9 cellular contexts compared by ENCODE assay signal in the genomic region with DNA sequence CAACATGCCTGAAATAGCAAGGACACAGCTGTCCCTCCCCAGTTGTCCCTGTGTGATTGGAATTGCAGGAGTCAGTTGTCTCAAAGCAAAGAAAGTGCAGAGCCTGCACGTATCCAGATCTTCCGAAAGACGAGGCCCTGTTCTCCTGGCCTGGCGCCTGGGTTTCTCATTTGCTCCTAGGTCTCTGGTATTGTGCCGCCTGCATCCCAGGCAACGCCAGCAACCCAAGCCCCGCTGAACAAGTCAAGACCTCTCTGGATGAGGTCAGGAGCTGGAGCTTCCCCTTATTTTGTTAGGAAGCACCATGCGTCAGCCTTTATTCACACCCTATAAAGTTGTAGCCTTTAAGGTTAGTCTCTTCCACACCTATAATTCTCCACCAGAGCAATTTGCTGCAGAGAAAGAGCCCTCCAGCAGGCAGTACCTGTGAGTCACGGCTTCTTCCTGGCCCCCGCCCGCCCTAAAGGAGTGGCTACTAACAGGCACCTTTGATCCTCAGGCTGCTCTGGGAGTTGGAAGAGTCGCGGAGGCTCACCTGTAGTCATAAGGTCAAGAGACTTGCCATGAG.
A peak's percentile ranks its signal among the peaks of the same experiment; 100 is the strongest.
DNase-seq lines count a peak whose midpoint lies in the region; ATAC-seq and TF ChIP-seq lines count a peak whose summit lies in the region.
"Had no signal": no experiment of that assay in that cellular context is flagged by ENCODE, and none has a peak within 500 bp of the region (broad histone marks: within the 10 kb centered on the region; RNA-seq: fewer than 3 reads in every experiment).

No MANE protein-coding gene starts in this region.

- H3K27ac ChIP-seq in duodenal mucosa (ENCODE audit: low read depth, low read length) (peak overlapping the region; percentile 90), transverse colon (peak overlapping the region; percentile 87 to 94 (median 92)), Karpas-422 (ENCODE audit: low read length) (no peak overlapping the region)

- peak; percentile 18 for TF ChIP-seq POLR2A in transverse colon (IDR thresholded peaks at IDR 0.05)

- H3K27me3 ChIP-seq in duodenal mucosa (ENCODE audit: control insufficient read depth in 1 of 2, insufficient read depth in 2 of 2, low read length in 2 of 2): no peaks in the 10 kb centered on the region
- no peaks in the 10 kb centered on the region for H3K27me3 ChIP-seq in transverse colon
- H3K27me3 ChIP-seq in Karpas-422 (ENCODE audit: low read length): no peaks in the 10 kb centered on the region

- intact Hi-C loops in transverse colon (cut with DNase I; ENCODE audit: low total_unique reads): no loop called here

- H3K4me1 ChIP-seq in duodenal mucosa (ENCODE audit: control insufficient read depth in 1 of 2, insufficient read depth in 2 of 2, low read length in 2 of 2) (peaks cover 25 to 29% of the 10 kb centered on the region in 2 donors), transverse colon (peaks cover 18 to 42% (median 31%) of the 10 kb centered on the region in 4 donors), Karpas-422 (ENCODE audit: low read length) (peaks cover 18% of the 10 kb centered on the region)

- in situ Hi-C loops in transverse colon (cut with MboI; ENCODE audit: low pct_ligation_motif_present in 1 of 4, low pct_unique_long_range_greater_than_20kb in 1 of 4, low sequenced_read_pairs in 3 of 4): no loop called here

- peak in 2 of 5 experiments; percentile 12 to 41 for TF ChIP-seq CTCF in transverse colon (IDR thresholded peaks at IDR 0.05)

- H2AFZ ChIP-seq in Karpas-422 (ENCODE audit: low read length): no peak overlapping the region

- no peaks in the 10 kb centered on the region for H3K9me3 ChIP-seq in duodenal mucosa (ENCODE audit: control insufficient read depth in 1 of 2, low read length in 2 of 2)
- H3K9me3 ChIP-seq in transverse colon: no peaks in the 10 kb centered on the region
- no peaks in the 10 kb centered on the region for H3K9me3 ChIP-seq in Karpas-422 (ENCODE audit: low read length)

- H3K4me3 ChIP-seq in duodenal mucosa (ENCODE audit: low read depth in 1 of 2, low read length in 2 of 2) (peak overlapping the region in 1 of 2 donors; percentile 27), transverse colon (no peak overlapping the region), Karpas-422 (ENCODE audit: low read length) (no peak overlapping the region)

- H3K9ac ChIP-seq in duodenal mucosa (ENCODE audit: low read depth in 1 of 2, low read length in 2 of 2): peak overlapping the region; percentile 80 to 83
- no peak overlapping the region for H3K9ac ChIP-seq in Karpas-422 (ENCODE audit: low read length)

- no peaks in the 10 kb centered on the region for H3K36me3 ChIP-seq in duodenal mucosa (ENCODE audit: control insufficient read depth in 1 of 2, insufficient read depth in 2 of 2, low read length in 2 of 2)
- H3K36me3 ChIP-seq in transverse colon: no peaks in the 10 kb centered on the region
- H3K36me3 ChIP-seq in Karpas-422 (ENCODE audit: insufficient read depth, low read length): no peaks in the 10 kb centered on the region

- ATAC-seq in HG02678 (IDR thresholded peaks at IDR 0.05; ENCODE audit: unreplicated experiment) (no peak), GM18511 (IDR thresholded peaks at IDR 0.05; ENCODE audit: unreplicated experiment) (no peak)

- H3K79me2 ChIP-seq in Karpas-422 (ENCODE audit: low read length): no peaks in the 10 kb centered on the region

- peak; percentile 66 for DNase-seq in NCI-H69 (lab: John Stamatoyannopoulos, UW)
- DNase-seq in medulla oblongata (ENCODE audit: extremely low spot score): peak; percentile 48
- DNase-seq in transverse colon: peak; percentile 89
- no peak for DNase-seq in NOMO-1 (lab: John Stamatoyannopoulos, UW; ENCODE audit: unreplicated experiment in 2 of 2)
- DNase-seq in Karpas-422: no peak
- DNase-seq: activated CD4-positive, alpha-beta T cell treated with anti-CD3 and anti-CD28 coated beads, Interleukin-2, amount 10 ng/mL, durations not matched to agents 24 days and 14 days had no signal

- no peak for TF ChIP-seq EP300 in transverse colon (IDR thresholded peaks at IDR 0.05; ENCODE audit: low read depth)

- H3K9me2 ChIP-seq in Karpas-422 (replicated peaks; ENCODE audit: insufficient read depth, low read length): no peaks in the 10 kb centered on the region

- 28 to 55% methylated on average over 5 to 13 of the region's 13 CpGs for WGBS in transverse colon (ENCODE audit: low coverage in 1 of 2), 2 donors

- H3K4me2 ChIP-seq in Karpas-422 (ENCODE audit: low read depth, low read length, poor library complexity, severe bottlenecking): no peak overlapping the region

- no peaks in the 10 kb centered on the region for H4K20me1 ChIP-seq in Karpas-422 (ENCODE audit: insufficient read depth, low read depth, low read length)

Comparison
In these comparisons a context has a peak if more than half of its experiments do, and no peak if none do; other contexts are left out.
1. DNase-seq: peak in NCI-H69 (single experiment), medulla oblongata (single experiment) and transverse colon (single experiment); none in NOMO-1 (0 of 2) and Karpas-422 (single experiment).